Comparison of ENCODE assay signal across 1 cellular context in the genomic region with DNA sequence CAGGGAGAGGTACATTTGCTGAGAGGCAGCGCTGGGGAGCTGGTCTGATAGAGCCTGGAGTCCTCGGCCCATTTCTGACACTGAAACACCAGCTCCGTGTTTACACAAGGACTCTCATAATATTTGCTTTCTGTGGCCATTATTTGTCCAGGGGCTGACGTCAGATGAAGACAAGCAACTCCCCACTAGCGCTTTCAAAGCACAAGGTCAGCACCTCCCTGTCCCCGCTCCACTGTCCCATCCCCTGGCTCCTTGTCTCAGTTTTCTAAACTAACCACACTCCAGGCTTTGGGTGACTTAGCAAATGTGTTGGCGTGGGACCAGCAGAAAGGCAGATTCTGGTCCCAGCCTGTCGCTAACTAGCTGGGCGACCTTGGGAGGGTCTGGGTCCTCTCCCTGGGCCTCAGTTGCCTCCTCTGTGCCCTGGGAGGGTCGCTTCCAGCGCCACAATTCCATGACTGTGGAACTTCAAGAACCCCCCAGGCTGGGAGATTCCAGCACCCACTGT.
TF ChIP-seq lines count a peak whose summit lies in the region.

No MANE protein-coding gene starts in this region.

TF ChIP-seq in K562, 482 proteins besides CTCF, POLR2A, EP300 and RAD21 (continued from another document):
- TF ChIP-seq FOXA3 (CRISPR knock-in tag; conservative IDR thresholded peaks at IDR 0.05 in 1 of 2, IDR thresholded peaks at IDR 0.05 in 1 of 2), result peak; percentile 92 to 94
- no peak for TF ChIP-seq RFX7 (CRISPR knock-in tag; IDR thresholded peaks at IDR 0.05)
- no peak for TF ChIP-seq ATF1 (CRISPR knock-in tag; IDR thresholded peaks at IDR 0.05)
- peak; percentile 45 for TF ChIP-seq ATF1 (tag; IDR thresholded peaks at IDR 0.05)
- TF ChIP-seq C11orf30 (IDR thresholded peaks at IDR 0.05; ENCODE audit: low read depth), result peak; percentile 54; the same call in 1 of the 2 replicates
- TF ChIP-seq, protein P1, sequence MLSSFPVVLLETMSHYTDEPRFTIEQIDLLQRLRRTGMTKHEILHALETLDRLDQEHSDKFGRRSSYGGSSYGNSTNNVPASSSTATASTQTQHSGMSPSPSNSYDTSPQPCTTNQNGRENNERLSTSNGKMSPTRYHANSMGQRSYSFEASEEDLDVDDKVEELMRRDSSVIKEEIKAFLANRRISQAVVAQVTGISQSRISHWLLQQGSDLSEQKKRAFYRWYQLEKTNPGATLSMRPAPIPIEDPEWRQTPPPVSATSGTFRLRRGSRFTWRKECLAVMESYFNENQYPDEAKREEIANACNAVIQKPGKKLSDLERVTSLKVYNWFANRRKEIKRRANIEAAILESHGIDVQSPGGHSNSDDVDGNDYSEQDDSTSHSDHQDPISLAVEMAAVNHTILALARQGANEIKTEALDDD (IDR thresholded peaks at IDR 0.05), result peak; percentile 50; the same call in 1 of the 2 replicates
- TF ChIP-seq RCOR1 (IDR thresholded peaks at IDR 0.05; ENCODE audit: borderline replicate concordance in 1 of 2, low read depth in 2 of 2, low read length in 2 of 2), result 0 out of 4 replicates have a peak, but pooled peaks of 1 of the 2 experiments have one; percentile 11
- peak; percentile 66 for TF ChIP-seq ATF7 (IDR thresholded peaks at IDR 0.05)
- peak; percentile 27; the same call in 1 of the 2 replicates for TF ChIP-seq MAFK (IDR thresholded peaks at IDR 0.05; ENCODE audit: low read length)
- TF ChIP-seq NFIC (IDR thresholded peaks at IDR 0.05), result peak; percentile 48
